ENCODE assay signal across 25 cellular contexts in the genomic region with DNA sequence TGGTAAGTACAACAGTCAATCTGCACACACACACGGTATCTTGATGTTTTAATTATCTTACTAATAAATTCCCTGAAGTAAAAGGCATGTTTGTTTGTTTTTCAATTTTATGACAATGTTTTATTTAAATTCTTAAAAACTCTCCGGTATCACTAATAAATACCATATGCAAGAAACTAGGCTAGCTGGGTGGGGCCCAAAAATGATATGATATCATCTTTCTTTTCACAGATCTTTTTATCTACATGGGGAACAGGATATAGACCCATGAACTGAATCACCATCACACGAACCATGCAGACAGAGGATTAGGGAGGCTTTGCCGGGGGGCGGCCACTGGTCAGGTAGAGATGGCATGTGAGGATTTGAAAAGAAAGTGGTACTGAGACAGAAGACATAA.
"Had no signal": no experiment of that assay in that cellular context is flagged by ENCODE, and none has a peak within 500 bp of the region (broad histone marks: within the 10 kb centered on the region; RNA-seq: fewer than 3 reads in every experiment).

No MANE protein-coding gene starts in this region.

- H3K36me3 ChIP-seq: gastroesophageal sphincter, heart left ventricle, neural progenitor cell, prostate gland, right atrium auricular region, stomach, thyroid gland, vagina had no signal

- DNase-seq: effector memory CD8-positive, alpha-beta T cell; foreskin keratinocyte; heart left ventricle; kidney; natural killer cell; stimulated activated CD4-positive, alpha-beta T cell treated with anti-CD3 and anti-CD28 coated beads, Interleukin-12 subunit alpha, Interleukin-12 subunit beta, amount 100 ng/mL, for 4 hours; stimulated activated CD4-positive, alpha-beta T cell treated with anti-CD3 and anti-CD28 coated beads, Interleukin-1b, Interleukin-23, amount 100 ng/mL, for 48 hours; stimulated activated CD4-positive, alpha-beta T cell treated with anti-CD3 and anti-CD28 coated beads, Interleukin-4, amount 100 ng/mL, for 1 hour; stimulated activated CD8-positive, alpha-beta memory T cell treated with anti-CD3 and anti-CD28 coated beads, Interleukin-4, amount 100 ng/mL, for 48 hours; stimulated activated naive CD4-positive, alpha-beta T cell; stomach; thyroid gland; trophoblast cell had no signal

- H3K4me3 Mint-ChIP-seq: effector memory CD8-positive, alpha-beta T cell; memory B cell; natural killer cell; neural progenitor cell had no signal

- H3K27me3 ChIP-seq: foreskin keratinocyte, gastroesophageal sphincter, heart left ventricle, hepatocyte, neural progenitor cell, right atrium auricular region, stomach, thyroid gland, vagina had no signal

- H3K9me3 ChIP-seq: gastroesophageal sphincter, heart left ventricle, prostate gland, right atrium auricular region, stomach, thyroid gland, vagina had no signal

- H3K9me3 Mint-ChIP-seq: memory B cell, neural progenitor cell had no signal

- H3K27ac Mint-ChIP-seq: effector memory CD8-positive, alpha-beta T cell; memory B cell; natural killer cell; neural progenitor cell had no signal

- H3K4me1 Mint-ChIP-seq: memory B cell, natural killer cell had no signal

- ATAC-seq: effector memory CD8-positive, alpha-beta T cell; foreskin keratinocyte; gastroesophageal sphincter; heart left ventricle; left lobe of liver; natural killer cell; sciatic nerve had no signal

- H3K36me3 Mint-ChIP-seq: memory B cell, natural killer cell, neural progenitor cell had no signal

- H3K4me3 ChIP-seq: coronary artery, gastroesophageal sphincter, heart left ventricle, hepatocyte, lung, neural progenitor cell, prostate gland, right atrium auricular region, smooth muscle cell, stomach, thyroid gland, vagina had no signal
